In genomic region chr18:12064086-12064763, GRCh38 we compare ENCODE assay signal across 27 cellular contexts. TPM values are rescaled to one million over a fixed set of nuclear protein-coding genes. Genes with fewer than 3 reads are reported as not detected.
"Had no signal": no experiment of that assay in that cellular context is flagged by ENCODE, and none has a peak within 500 bp of the region (broad histone marks: within the 10 kb centered on the region; RNA-seq: fewer than 3 reads in every experiment).

No MANE protein-coding gene starts in this region.

- H3K4me1 ChIP-seq: breast epithelium, Peyer's patch had no signal

- ATAC-seq: activated CD4-positive, CD25-positive, alpha-beta regulatory T cell treated with anti-CD3 and anti-CD28 coated beads, Interleukin-2, amount 50 U/mL, for 24 hours; activated CD8-positive, alpha-beta memory T cell treated with anti-CD3 and anti-CD28 coated beads, Interleukin-2, amount 10 ng/mL, durations not matched to agents 7 days and 5 days; SK-N-SH treated with all-trans-retinoic acid at 6 μM for 48 hours had no signal

- H3K27me3 Mint-ChIP-seq: activated T-cell treated with anti-CD3 and anti-CD28 coated beads, Interleukin-2, amount 50 U/mL, for 24 hours had no signal

- H3K36me3 Mint-ChIP-seq: activated CD8-positive, alpha-beta memory T cell treated with anti-CD3 and anti-CD28 coated beads, Interleukin-2, amount 10 ng/mL, durations not matched to agents 7 days and 5 days; activated naive CD4-positive, alpha-beta T cell treated with anti-CD3 and anti-CD28 coated beads, Interleukin-2, amount 50 U/mL, for 24 hours had no signal

- DNase-seq: activated CD4-positive, alpha-beta T cell treated with anti-CD3 and anti-CD28 coated beads for 4 hours; activated CD4-positive, alpha-beta T cell treated with anti-CD3 and anti-CD28 coated beads, Interleukin-2, amount 50 U/mL, for 48 hours; activated effector memory CD4-positive, alpha-beta T cell treated with Interleukin-2 at 50 U/mL for 16 hours; activated naive CD4-positive, alpha-beta T cell; activated T-cell treated with anti-CD3 and anti-CD28 coated beads, Interleukin-2, amount 50 U/mL, for 24 hours; aorta; central memory CD4-positive, alpha-beta T cell; NCI-H1092; NCI-H1436; NCI-H1694 treated with DMSO at 0.1 percent for 48 hours; NCI-H2029 treated with DMSO at 0.1 percent for 48 hours; NCI-H345; NCI-H510A; NCI-H526 treated with DMSO at 0.1 percent for 48 hours; Peyer's patch; Right ventricle myocardium superior had no signal

- H3K4me3 Mint-ChIP-seq: activated CD8-positive, alpha-beta memory T cell treated with anti-CD3 and anti-CD28 coated beads, Interleukin-2, amount 10 ng/mL, durations not matched to agents 7 days and 5 days; activated naive CD4-positive, alpha-beta T cell treated with anti-CD3 and anti-CD28 coated beads, Interleukin-2, amount 50 U/mL, for 24 hours; activated T-cell treated with anti-CD3 and anti-CD28 coated beads, Interleukin-2, amount 50 U/mL, for 24 hours; activated T-helper 1 cell treated with anti-CD3 and anti-CD28 coated beads, Interleukin-12 subunit alpha, Interleukin-12 subunit beta, Interleukin-2, Interleukin-4 antibody, amounts not matched to agents 30 ng/mL and 10 ng/mL and 1 ng/mL, durations not matched to agents 14 hours and 24 hours and 36 hours; T-helper 1 cell treated with Interleukin-12 subunit alpha and Interleukin-12 subunit beta and Interleukin-4 antibody, amounts not matched to agents 30 μg/mL and 1 μg/mL, for 36 hours had no signal

- H3K4me2 ChIP-seq: KMS-11 had no signal

- H3K9me3 Mint-ChIP-seq: activated naive CD4-positive, alpha-beta T cell treated with anti-CD3 and anti-CD28 coated beads, Interleukin-2, amount 50 U/mL, for 24 hours; activated T-cell treated with anti-CD3 and anti-CD28 coated beads, Interleukin-2, amount 50 U/mL, for 24 hours; activated T-helper 1 cell treated with anti-CD3 and anti-CD28 coated beads, Interleukin-12 subunit alpha, Interleukin-12 subunit beta, Interleukin-2, Interleukin-4 antibody, amounts not matched to agents 30 ng/mL and 10 ng/mL and 1 ng/mL, durations not matched to agents 14 hours and 24 hours and 36 hours; T-helper 1 cell treated with Interleukin-12 subunit alpha and Interleukin-12 subunit beta and Interleukin-4 antibody, amounts not matched to agents 30 μg/mL and 1 μg/mL, for 36 hours had no signal

- H3K4me3 ChIP-seq: breast epithelium, Peyer's patch, SJSA1 had no signal

- H3K27ac Mint-ChIP-seq: activated CD8-positive, alpha-beta memory T cell treated with anti-CD3 and anti-CD28 coated beads, Interleukin-2, amount 10 ng/mL, durations not matched to agents 7 days and 5 days; activated naive CD4-positive, alpha-beta T cell treated with anti-CD3 and anti-CD28 coated beads, Interleukin-2, amount 50 U/mL, for 24 hours; activated T-cell treated with anti-CD3 and anti-CD28 coated beads, Interleukin-2, amount 50 U/mL, for 24 hours; activated T-helper 1 cell treated with anti-CD3 and anti-CD28 coated beads, Interleukin-12 subunit alpha, Interleukin-12 subunit beta, Interleukin-2, Interleukin-4 antibody, amounts not matched to agents 30 ng/mL and 10 ng/mL and 1 ng/mL, durations not matched to agents 14 hours and 24 hours and 36 hours; T-helper 1 cell treated with Interleukin-12 subunit alpha and Interleukin-12 subunit beta and Interleukin-4 antibody, amounts not matched to agents 30 μg/mL and 1 μg/mL, for 36 hours had no signal

- H3K27ac ChIP-seq: breast epithelium, KMS-11, Peyer's patch, RWPE1, SJSA1 had no signal

- H3K27me3 ChIP-seq: breast epithelium, Peyer's patch, SJSA1 had no signal

- H3K4me1 Mint-ChIP-seq: activated CD8-positive, alpha-beta memory T cell treated with anti-CD3 and anti-CD28 coated beads, Interleukin-2, amount 10 ng/mL, durations not matched to agents 7 days and 5 days; activated naive CD4-positive, alpha-beta T cell treated with anti-CD3 and anti-CD28 coated beads, Interleukin-2, amount 50 U/mL, for 24 hours had no signal

- H3K9me3 ChIP-seq: breast epithelium, Peyer's patch, SJSA1 had no signal

- H3K9ac ChIP-seq: KMS-11 had no signal

- H3K36me3 ChIP-seq: breast epithelium, Peyer's patch, SJSA1 had no signal

RNA-seq across cellular contexts. Expression of gene ANKRD62, which starts 29.4 kb away (rescaled TPM):
- total RNA-seq: activated CD8-positive, alpha-beta memory T cell treated with anti-CD3 and anti-CD28 coated beads, Interleukin-2, amount 10 ng/mL, durations not matched to agents 7 days and 5 days; activated T-helper 1 cell treated with anti-CD3 and anti-CD28 coated beads, Interleukin-12 subunit alpha, Interleukin-12 subunit beta, Interleukin-2, Interleukin-4 antibody, amounts not matched to agents 30 ng/mL and 10 ng/mL and 1 ng/mL, durations not matched to agents 14 hours and 24 hours and 36 hours; aorta; breast epithelium; MCF 10A; Peyer's patch; Right ventricle myocardium superior; SJSA1 had no signal
- polyA plus RNA-seq: aorta had no signal
